16 cellular contexts compared by ENCODE assay signal in the genomic region with DNA sequence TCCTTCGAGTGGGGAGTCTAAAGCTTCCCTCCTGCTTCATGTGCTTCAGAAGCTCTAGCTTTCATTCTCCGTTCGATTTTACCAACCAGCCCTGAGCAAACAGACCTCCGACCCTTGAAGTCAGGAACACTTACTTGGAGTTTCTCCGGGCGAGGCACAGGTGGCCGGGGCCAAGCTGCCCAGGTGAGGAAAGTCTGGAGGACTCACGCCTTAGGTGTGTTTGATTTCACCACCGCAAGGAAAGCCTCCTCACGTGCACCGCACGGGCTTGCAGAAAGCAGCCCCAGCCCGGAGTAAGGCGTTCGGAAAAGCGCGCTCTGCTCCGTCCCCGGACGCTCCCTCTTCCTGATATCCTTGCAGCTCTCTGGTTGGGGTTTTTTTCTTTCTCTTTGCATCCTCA. TPM values are rescaled to one million over a fixed set of nuclear protein-coding genes. Genes with fewer than 3 reads are reported as not detected.
DNase-seq lines count a peak whose midpoint lies in the region; ATAC-seq and TF ChIP-seq lines count a peak whose summit lies in the region.
"Had no signal": no experiment of that assay in that cellular context is flagged by ENCODE, and none has a peak within 500 bp of the region (broad histone marks: within the 10 kb centered on the region; RNA-seq: fewer than 3 reads in every experiment).

No MANE protein-coding gene starts in this region.

- H3K9ac ChIP-seq in mucosa of stomach (ENCODE audit: low read length) = peak overlapping the region; percentile 54
- H3K9ac ChIP-seq: KMS-11 had no signal

- DNase-seq in left ventricle myocardium inferior (peak; percentile 7), left ventricle myocardium superior (no peak), LoVo (ENCODE audit: low spot score) (no peak), SW480 (ENCODE audit: low spot score) (no peak), NCI-H524 treated with DMSO at 0.1 percent for 48 hours (lab: John Stamatoyannopoulos, UW) (no peak), Ammon's horn (ENCODE audit: low spot score) (no peak)
- DNase-seq: H9, MG63, NCI-H1092 treated with DMSO at 0.1 percent for 48 hours, NCI-H1694 treated with DMSO at 0.1 percent for 48 hours, NCI-H446, NCI-H774 had no signal

- ATAC-seq in left ventricle myocardium superior = no peak
- ATAC-seq in esophagus mucosa = peak; percentile 60

- H3K27me3 ChIP-seq in left ventricle myocardium inferior (ENCODE audit: low read depth) (peaks cover 57% of the 10 kb centered on the region), mucosa of stomach (ENCODE audit: control insufficient read depth, insufficient read depth, low read length) (peaks cover 15% of the 10 kb centered on the region)
- H3K27me3 ChIP-seq: MG63, Peyer's patch had no signal

- H3K9me3 ChIP-seq in left ventricle myocardium inferior (replicated peaks) = no peaks in the 10 kb centered on the region
- no peaks in the 10 kb centered on the region for H3K9me3 ChIP-seq in mucosa of stomach (ENCODE audit: control insufficient read depth, low read length)
- H3K9me3 ChIP-seq: MG63, Peyer's patch had no signal

- no peaks in the 10 kb centered on the region for H3K4me1 ChIP-seq in left ventricle myocardium inferior
- H3K4me1 ChIP-seq in mucosa of stomach (ENCODE audit: control insufficient read depth, insufficient read depth, low read length) = peaks cover 12% of the 10 kb centered on the region
- H3K4me1 ChIP-seq: Peyer's patch had no signal

- H3K4me3 ChIP-seq in left ventricle myocardium inferior (no peak overlapping the region), mucosa of stomach (ENCODE audit: low read length) (no peak overlapping the region)
- H3K4me3 ChIP-seq: MG63 had no signal

- no peaks in the 10 kb centered on the region for H3K36me3 ChIP-seq in left ventricle myocardium inferior
- no peaks in the 10 kb centered on the region for H3K36me3 ChIP-seq in mucosa of stomach (ENCODE audit: control insufficient read depth, insufficient read depth, low read length)
- H3K36me3 ChIP-seq: MG63, Peyer's patch had no signal

- no peak overlapping the region for H3K27ac ChIP-seq in left ventricle myocardium inferior (replicated peaks)
- H3K27ac ChIP-seq: KMS-11, Peyer's patch had no signal

- TF ChIP-seq CTCF in left ventricle myocardium inferior (IDR thresholded peaks at IDR 0.05; ENCODE audit: borderline replicate concordance) = no peak

- intact Hi-C loops in left ventricle myocardium inferior (cut with micrococcal nuclease) (no loop called here), left ventricle myocardium superior (cut with micrococcal nuclease) (no loop called here)

RNA-seq across cellular contexts. Expression of a gene that starts 30.1 kb away (rescaled TPM):
- total RNA-seq in left ventricle myocardium inferior (not detected), left ventricle myocardium superior (not detected), esophagus mucosa (not detected)
- total RNA-seq: H9 had no signal
